Comparison of ENCODE assay signal across 1 cellular context in the genomic region with DNA sequence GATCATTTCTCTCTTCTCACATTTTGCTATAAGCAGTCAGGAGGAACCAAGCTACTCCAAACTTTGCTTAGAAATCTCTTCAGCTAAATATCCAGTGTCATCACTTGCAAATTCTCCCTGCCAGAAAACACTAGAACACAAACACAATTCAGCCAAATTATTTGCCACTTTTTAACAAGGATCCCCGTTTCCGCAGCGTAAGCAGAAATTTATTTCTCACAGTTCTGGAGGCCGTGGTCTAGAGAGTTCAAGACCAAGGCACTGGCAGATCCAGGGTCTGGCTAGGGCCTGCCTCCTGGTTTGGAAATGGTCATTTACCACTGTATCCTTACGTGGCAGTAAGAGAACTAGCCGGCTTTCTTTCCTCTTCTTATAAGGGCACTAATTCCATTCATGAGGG.
TF ChIP-seq lines count a peak whose summit lies in the region.

No MANE protein-coding gene starts in this region.

TF ChIP-seq in IMR-90, 13 proteins besides CTCF, POLR2A, EP300 and RAD21:
- TF ChIP-seq MAFK (IDR thresholded peaks at IDR 0.05; ENCODE audit: low read depth, low read length) = peak; percentile 31; the same call in 1 of the 2 replicates
- TF ChIP-seq, protein P1, sequence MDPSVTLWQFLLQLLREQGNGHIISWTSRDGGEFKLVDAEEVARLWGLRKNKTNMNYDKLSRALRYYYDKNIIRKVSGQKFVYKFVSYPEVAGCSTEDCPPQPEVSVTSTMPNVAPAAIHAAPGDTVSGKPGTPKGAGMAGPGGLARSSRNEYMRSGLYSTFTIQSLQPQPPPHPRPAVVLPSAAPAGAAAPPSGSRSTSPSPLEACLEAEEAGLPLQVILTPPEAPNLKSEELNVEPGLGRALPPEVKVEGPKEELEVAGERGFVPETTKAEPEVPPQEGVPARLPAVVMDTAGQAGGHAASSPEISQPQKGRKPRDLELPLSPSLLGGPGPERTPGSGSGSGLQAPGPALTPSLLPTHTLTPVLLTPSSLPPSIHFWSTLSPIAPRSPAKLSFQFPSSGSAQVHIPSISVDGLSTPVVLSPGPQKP (IDR thresholded peaks at IDR 0.05; ENCODE audit: borderline replicate concordance, low read depth, low read length) = no peak
